Comparison of ENCODE assay signal across 8 cellular contexts in the genomic region with DNA sequence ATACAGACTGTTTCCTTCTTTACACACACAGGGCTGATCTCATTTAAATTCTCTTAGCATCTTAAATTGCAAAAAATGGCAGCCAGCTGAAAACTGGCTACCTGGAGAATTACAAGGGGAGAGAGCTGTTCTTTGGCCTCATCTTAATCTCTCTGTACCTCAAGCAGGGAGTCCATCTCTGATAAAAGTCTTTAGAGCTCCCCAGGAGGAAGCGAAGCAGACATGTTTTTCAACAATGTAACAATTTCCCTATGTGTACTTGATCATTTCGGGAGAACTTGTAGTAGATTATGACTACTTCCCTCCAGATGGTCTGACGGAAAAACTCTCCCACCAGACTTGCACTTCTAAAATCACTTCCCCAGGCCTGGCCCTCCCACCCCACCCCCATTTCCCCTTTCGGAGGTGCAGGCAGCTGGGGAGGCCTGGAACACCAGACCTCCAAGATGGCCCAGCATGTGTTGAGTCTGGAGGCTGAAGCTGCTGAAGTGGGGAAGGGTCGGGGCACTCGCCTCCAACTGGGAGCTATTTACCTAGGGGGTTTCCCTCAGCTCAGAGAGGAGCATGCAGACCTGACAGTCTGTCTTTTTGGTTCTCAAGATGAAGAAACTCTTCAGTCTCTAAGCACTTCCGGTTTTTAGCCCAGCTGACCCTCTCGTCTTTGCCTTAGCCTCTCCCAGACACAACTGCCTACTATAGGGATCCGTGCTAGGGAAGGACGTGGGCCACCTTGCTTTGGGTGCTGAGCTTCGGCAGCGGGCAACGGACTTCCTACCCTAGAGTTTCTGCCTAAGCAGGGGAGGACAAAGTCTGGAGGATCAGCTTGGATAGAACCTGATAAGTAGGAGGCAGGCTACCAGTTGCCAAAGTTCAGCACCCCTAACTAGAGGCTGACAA.
DNase-seq lines count a peak whose midpoint lies in the region; ATAC-seq and TF ChIP-seq lines count a peak whose summit lies in the region.

No MANE protein-coding gene starts in this region.

- no peak overlapping the region for H2BK12ac ChIP-seq in neuronal stem cell (ENCODE audit: low read length)

- no peaks in the 10 kb centered on the region for H4K20me1 ChIP-seq in mammary epithelial cell (ENCODE audit: insufficient read depth, low read length)

- no TSS peak for BruUV-seq in mammary epithelial cell (replicated peaks; lab: Mats Ljungman, UMichigan)

- H3K9ac ChIP-seq in mammary epithelial cell (ENCODE audit: insufficient read depth, low read length) (no peak overlapping the region), neuronal stem cell (ENCODE audit: low read depth, low read length, poor library complexity) (no peak overlapping the region)

- no peak for TF ChIP-seq CTCF in mammary epithelial cell (conservative IDR thresholded peaks at IDR 0.05 in 1 of 2, IDR thresholded peaks at IDR 0.05 in 1 of 2; ENCODE audit: extremely low read depth in 1 of 2, insufficient read depth in 1 of 2, low read depth in 1 of 2, low read length in 2 of 2)
- TF ChIP-seq CTCF in mucosa of descending colon (IDR thresholded peaks at IDR 0.05): no peak

- H2AFZ ChIP-seq in mammary epithelial cell (ENCODE audit: low read depth, low read length) (peak overlapping the region; percentile 22), neuronal stem cell (ENCODE audit: low read length) (peak overlapping the region; percentile 6)

- H3K36me3 Mint-ChIP-seq in CD4-positive, CD25-positive, alpha-beta regulatory T cell: no peaks in the 10 kb centered on the region

- CTCF ChIA-PET in mammary epithelial cell (lab: Charles Lee; ENCODE audit: low non-redundant PET): no interaction called here

- H2BK120ac ChIP-seq in neuronal stem cell (ENCODE audit: low read depth, low read length): no peak overlapping the region

- peak overlapping the region; percentile 93 to 97 (median 95) for H3K4me3 Mint-ChIP-seq in CD4-positive, CD25-positive, alpha-beta regulatory T cell

- no peak overlapping the region for H2BK15ac ChIP-seq in neuronal stem cell (ENCODE audit: low read length)

- peaks cover 27% of the 10 kb centered on the region for H3K27me3 Mint-ChIP-seq in CD4-positive, CD25-positive, alpha-beta regulatory T cell

- no peak overlapping the region for H2BK5ac ChIP-seq in neuronal stem cell (ENCODE audit: low read length)

- peak overlapping the region; percentile 21 for H3K14ac ChIP-seq in neuronal stem cell (ENCODE audit: low read length)

- H3K18ac ChIP-seq in neuronal stem cell (ENCODE audit: low read length): peak overlapping the region; percentile 61

- ATAC-seq in CD4-positive, CD25-positive, alpha-beta regulatory T cell (ENCODE audit: low read depth in 2 of 2): no peak
- ATAC-seq in GM18858 (IDR thresholded peaks at IDR 0.05; ENCODE audit: unreplicated experiment) (no peak), mucosa of descending colon (no peak)

- dilution Hi-C loops in mammary epithelial cell (cut with HindIII; ENCODE audit: low sequenced_read_pairs): no loop called here

- DNase-seq in CD4-positive, CD25-positive, alpha-beta regulatory T cell: peak in 1 of 3 donors; percentile 19
- peak; percentile 87 for DNase-seq in MV-4-11 (lab: John Stamatoyannopoulos, UW)
- no peak for DNase-seq in mammary epithelial cell
- no peak for DNase-seq in neuronal stem cell (ENCODE audit: low spot score)
- no peak for DNase-seq in stimulated activated naive CD4-positive, alpha-beta T cell treated with Interleukin-2 at 50 U/mL for 16 hours (lab: John Stamatoyannopoulos, UW)
- DNase-seq in LoVo (ENCODE audit: low spot score): no peak
- no peak for DNase-seq in mucosa of descending colon

- intact Hi-C loops in mammary epithelial cell (cut with micrococcal nuclease): loop anchor here (10.0 kb wide), 2 partner anchors 234 to 964 kb away; no protein-coding TSS in a partner anchor
- intact Hi-C loops in mucosa of descending colon (cut with DNase I, micrococcal nuclease): loop anchor here (5.0 to 10.0 kb wide), 2 partner anchors 306 to 309 kb away; no protein-coding TSS in a partner anchor

- peak overlapping the region; percentile 81 for H2AK5ac ChIP-seq in neuronal stem cell (ENCODE audit: low read depth, low read length)

- H3K4me2 ChIP-seq in mammary epithelial cell (ENCODE audit: insufficient read depth, low read depth, low read length) (no peak overlapping the region), neuronal stem cell (ENCODE audit: insufficient read depth, low read length, poor library complexity, severe bottlenecking) (no peak overlapping the region)

- no peaks in the 10 kb centered on the region for H3K36me3 ChIP-seq in CD4-positive, CD25-positive, alpha-beta regulatory T cell (ENCODE audit: control insufficient read depth, insufficient read depth, low read length)
- no peaks in the 10 kb centered on the region for H3K36me3 ChIP-seq in mammary epithelial cell (ENCODE audit: insufficient read depth, low read length)
- no peaks in the 10 kb centered on the region for H3K36me3 ChIP-seq in neuronal stem cell (replicated peaks in 1 of 2; ENCODE audit: control insufficient read depth in 2 of 2, insufficient read depth in 2 of 2, low read length in 2 of 2)
- H3K36me3 ChIP-seq in mucosa of descending colon (ENCODE audit: low read depth): no peaks in the 10 kb centered on the region

- no peak overlapping the region for H4K8ac ChIP-seq in neuronal stem cell (ENCODE audit: low read depth, low read length)

- H3K79me1 ChIP-seq in neuronal stem cell (ENCODE audit: low read depth, low read length): no peaks in the 10 kb centered on the region

- H3K79me2 ChIP-seq in mammary epithelial cell (ENCODE audit: insufficient read depth, low read length): no peaks in the 10 kb centered on the region

- H3K4ac ChIP-seq in neuronal stem cell (ENCODE audit: low read length): no peak overlapping the region

- peak overlapping the region; percentile 98 for H3K27ac ChIP-seq in CD4-positive, CD25-positive, alpha-beta regulatory T cell (ENCODE audit: insufficient read depth, low read length, poor library complexity, severe bottlenecking)
- H3K27ac ChIP-seq in mammary epithelial cell (ENCODE audit: insufficient read depth, low read depth, low read length) (no peak overlapping the region), neuronal stem cell (replicated peaks; ENCODE audit: low read length) (no peak overlapping the region)

- peaks cover 0 to 2% (median 0%) of the 10 kb centered on the region in 7 donors for H3K9me3 Mint-ChIP-seq in CD4-positive, CD25-positive, alpha-beta regulatory T cell

- H3K4me3 ChIP-seq in CD4-positive, CD25-positive, alpha-beta regulatory T cell (ENCODE audit: low read depth, low read length): peak overlapping the region; percentile 88
- H3K4me3 ChIP-seq in mammary epithelial cell (replicated peaks in 1 of 3; ENCODE audit: insufficient read depth in 1 of 3, low read depth in 2 of 3, low read length in 3 of 3) (no peak overlapping the region), neuronal stem cell (ENCODE audit: low read length in 2 of 2) (no peak overlapping the region), mucosa of descending colon (no peak overlapping the region)

- in situ Hi-C loops in mammary epithelial cell (cut with MboI; ENCODE audit: low sequenced_read_pairs in 2 of 2): loop anchor here (10.0 to 25.0 kb wide), 2 partner anchors 174 to 306 kb away; partner anchors contain the start of gene TBL1XR1 (in 1 of the 2)

- H3K27me3 ChIP-seq in CD4-positive, CD25-positive, alpha-beta regulatory T cell (ENCODE audit: control insufficient read depth, insufficient read depth, low read length): no peaks in the 10 kb centered on the region
- H3K27me3 ChIP-seq in mammary epithelial cell (ENCODE audit: insufficient read depth, low read length): no peaks in the 10 kb centered on the region
- H3K27me3 ChIP-seq in neuronal stem cell (ENCODE audit: control insufficient read depth in 3 of 3, insufficient read depth in 3 of 3, low read depth in 1 of 3, low read length in 3 of 3): no peaks in the 10 kb centered on the region

- 98% methylated on average over 13 of the region's 13 CpGs for WGBS in mammary epithelial cell (ENCODE audit: low coverage, missing lambda C conversion rate)
- WGBS in neuronal stem cell (ENCODE audit: extremely low coverage in 2 of 2, insufficient read length in 2 of 2, insufficient replicate concordance in 1 of 2), 2 donors: no CpG with 5 or more reads among the region's 13 CpGs

- peak overlapping the region; percentile 98 to 99 (median 99) for H3K27ac Mint-ChIP-seq in CD4-positive, CD25-positive, alpha-beta regulatory T cell

- no peak overlapping the region for H4K91ac ChIP-seq in neuronal stem cell (ENCODE audit: low read depth, low read length, poor library complexity)

- H3K4me1 Mint-ChIP-seq in CD4-positive, CD25-positive, alpha-beta regulatory T cell: peaks cover 22 to 56% (median 44%) of the 10 kb centered on the region in 4 donors

- peaks cover 49% of the 10 kb centered on the region for H3K4me1 ChIP-seq in CD4-positive, CD25-positive, alpha-beta regulatory T cell (ENCODE audit: control insufficient read depth, insufficient read depth, low read length, poor library complexity, severe bottlenecking)
- peaks cover 43% of the 10 kb centered on the region for H3K4me1 ChIP-seq in mammary epithelial cell (ENCODE audit: insufficient read depth, low read length)
- H3K4me1 ChIP-seq in neuronal stem cell (ENCODE audit: control insufficient read depth in 2 of 2, insufficient read depth in 1 of 2, low read depth in 1 of 2, low read length in 2 of 2): peaks cover 30 to 34% of the 10 kb centered on the region in 2 donors
- peaks cover 52% of the 10 kb centered on the region for H3K4me1 ChIP-seq in mucosa of descending colon (ENCODE audit: low read depth)

- no peaks in the 10 kb centered on the region for H3K9me3 ChIP-seq in CD4-positive, CD25-positive, alpha-beta regulatory T cell (ENCODE audit: control insufficient read depth in 2 of 2, low read length in 2 of 2)
- H3K9me3 ChIP-seq in mammary epithelial cell (replicated peaks; ENCODE audit: insufficient read depth, low read length): no peaks in the 10 kb centered on the region
- no peaks in the 10 kb centered on the region for H3K9me3 ChIP-seq in neuronal stem cell (replicated peaks in 1 of 2; ENCODE audit: control insufficient read depth in 2 of 2, insufficient read depth in 1 of 2, low read depth in 1 of 2, low read length in 2 of 2)
- H3K9me3 ChIP-seq in mucosa of descending colon: no peaks in the 10 kb centered on the region

- H3K23ac ChIP-seq in neuronal stem cell (ENCODE audit: low read depth, low read length, poor library complexity): no peak overlapping the region
